In genomic region chr9:81405199-81405598, GRCh38 we compare ENCODE assay signal across 33 cellular contexts.
"Had no signal": no experiment of that assay in that cellular context is flagged by ENCODE, and none has a peak within 500 bp of the region (broad histone marks: within the 10 kb centered on the region; RNA-seq: fewer than 3 reads in every experiment).

No MANE protein-coding gene starts in this region.

- ATAC-seq: activated naive CD4-positive, alpha-beta T cell treated with anti-CD3 and anti-CD28 coated beads, Interleukin-2, amount 50 U/mL, for 72 hours; activated naive CD8-positive, alpha-beta T cell treated with anti-CD3 and anti-CD28 coated beads, Interleukin-2, amount 50 U/mL, for 24 hours; activated T-cell treated with anti-CD3 and anti-CD28 coated beads, Interleukin-2, amount 50 U/mL, for 4 hours; activated T-cell treated with anti-CD3 and anti-CD28 coated beads, Interleukin-2, amount 50 U/mL, for 72 hours; activated T-helper 17 cell treated with anti-CD3 and anti-CD28 coated beads, Interleukin-2, amount 50 U/mL, for 72 hours; body of pancreas had no signal

- H3K9me3 ChIP-seq: ascending aorta, body of pancreas, breast epithelium had no signal

- DNase-seq: activated effector memory CD4-positive, alpha-beta T cell treated with anti-CD3 and anti-CD28 coated beads, Interleukin-2, amount 50 U/mL, for 16 hours; activated effector memory CD4-positive, alpha-beta T cell treated with Interleukin-2 at 50 U/mL for 16 hours; activated gamma-delta T cell; activated naive CD4-positive, alpha-beta T cell; activated naive CD4-positive, alpha-beta T cell treated with anti-CD3 and anti-CD28 coated beads for 36 hours; activated naive CD4-positive, alpha-beta T cell treated with anti-CD3 and anti-CD28 coated beads, Interleukin-2, amount 10 ng/mL, durations not matched to agents 7 days and 5 days; activated naive CD4-positive, alpha-beta T cell treated with anti-CD3 and anti-CD28 coated beads, Interleukin-2, amount 50 U/mL, for 16 hours; activated naive CD4-positive, alpha-beta T cell treated with Interleukin-2 at 50 U/mL for 16 hours; activated naive CD8-positive, alpha-beta T cell treated with anti-CD3 and anti-CD28 coated beads for 36 hours; activated naive CD8-positive, alpha-beta T cell treated with anti-CD3 and anti-CD28 coated beads, Interleukin-2, amount 10 ng/mL, durations not matched to agents 7 days and 5 days; activated naive CD8-positive, alpha-beta T cell treated with anti-CD3 and anti-CD28 coated beads, Interleukin-2, amount 50 U/mL, for 24 hours; activated T-cell treated with anti-CD3 and anti-CD28 coated beads, Interleukin-2, amount 50 U/mL, for 1 hour; activated T-cell treated with anti-CD3 and anti-CD28 coated beads, Interleukin-2, amount 50 U/mL, for 24 hours; activated T-cell treated with anti-CD3 and anti-CD28 coated beads, Interleukin-2, amount 50 U/mL, for 4 hours; activated T-cell treated with anti-CD3 and anti-CD28 coated beads, Interleukin-2, amount 50 U/mL, for 48 hours; activated T-cell treated with anti-CD3 and anti-CD28 coated beads, Interleukin-2, amount 50 U/mL, for 72 hours; adrenal gland; amniotic stem cell; amygdala; anterior cingulate cortex; aorta; body of pancreas; brain microvascular endothelial cell; caudate nucleus; central memory CD4-positive, alpha-beta T cell; cerebellar nuclear complex had no signal

- FAIRE-seq: astrocyte, bronchial epithelial cell had no signal

- H3K4me3 ChIP-seq: adrenal gland, ascending aorta, body of pancreas, breast epithelium, cardiac muscle cell had no signal

- H3K27ac ChIP-seq: adrenal gland, ascending aorta, body of pancreas, brain microvascular endothelial cell, breast epithelium, cardiac muscle cell had no signal

- H3K27me3 ChIP-seq: adrenal gland, ascending aorta, body of pancreas, brain microvascular endothelial cell, breast epithelium, cardiac muscle cell had no signal

- H3K36me3 ChIP-seq: adrenal gland, ascending aorta, brain microvascular endothelial cell, breast epithelium, cardiac muscle cell had no signal
